28 cellular contexts compared by ENCODE assay signal in genomic region chr2:32666704-32667103, GRCh38.
"Had no signal": no experiment of that assay in that cellular context is flagged by ENCODE, and none has a peak within 500 bp of the region (broad histone marks: within the 10 kb centered on the region; RNA-seq: fewer than 3 reads in every experiment).

No MANE protein-coding gene starts in this region.

- H3K79me2 ChIP-seq: parathyroid adenoma had no signal

- ATAC-seq: natural killer cell; psoas muscle; right cardiac atrium; sciatic nerve; stimulated activated memory B cell treated with anti-CD40 and anti-IgM and Interleukin-4, amounts not matched to agents 10 μg/mL and 1 μg/mL and 100 μg/mL, for 72 hours; stimulated activated naive CD8-positive, alpha-beta T cell treated with anti-CD3 and anti-CD28 coated beads, Interleukin-15, amount 100 ng/mL, for 72 hours; stimulated activated naive CD8-positive, alpha-beta T cell treated with anti-CD3 and anti-CD28 coated beads, Interleukin-15, Interleukin-2, amounts not matched to agents 100 U/mL and 50 U/mL, for 24 hours; upper lobe of right lung had no signal

- H3K27ac ChIP-seq: neural progenitor cell, ovary, parathyroid adenoma, psoas muscle, skin epidermis, spleen, suprapubic skin, testis, tibial artery, transverse colon, upper lobe of right lung, uterus had no signal

- DNase-seq: natural killer cell; occipital lobe; ovary; posterior cingulate gyrus; psoas muscle; right cardiac atrium; spleen; stimulated activated CD4-positive, alpha-beta T cell treated with anti-CD3 and anti-CD28 coated beads, Interleukin-12 subunit alpha, Interleukin-12 subunit beta, amount 100 ng/mL, for 4 hours; stimulated activated CD4-positive, alpha-beta T cell treated with anti-CD3 and anti-CD28 coated beads, Interleukin-1b, Interleukin-23, amount 100 ng/mL, for 48 hours; stimulated activated CD4-positive, alpha-beta T cell treated with anti-CD3 and anti-CD28 coated beads, Interleukin-4, amount 100 ng/mL, for 1 hour; stimulated activated CD4-positive, alpha-beta T cell treated with anti-CD3 and anti-CD28 coated beads, Interleukin-4, amount 100 ng/mL, for 4 hours; stimulated activated CD8-positive, alpha-beta memory T cell treated with anti-CD3 and anti-CD28 coated beads, Interleukin-4, amount 100 ng/mL, for 48 hours; stimulated activated naive CD4-positive, alpha-beta T cell; stimulated activated naive CD8-positive, alpha-beta T cell treated with anti-CD3 and anti-CD28 coated beads, Interleukin-15, amount 100 ng/mL, for 72 hours; stimulated activated naive CD8-positive, alpha-beta T cell treated with anti-CD3 and anti-CD28 coated beads, Interleukin-15, Interleukin-2, amounts not matched to agents 100 U/mL and 50 U/mL, for 24 hours; substantia nigra; testis; tibial artery; transverse colon; upper lobe of right lung; uterus had no signal

- H3K9ac ChIP-seq: neural progenitor cell, parathyroid adenoma had no signal

- H3K27me3 ChIP-seq: neural progenitor cell, ovary, spleen, suprapubic skin, testis, tibial artery, transverse colon, upper lobe of right lung, uterus had no signal

- H3K36me3 ChIP-seq: neural progenitor cell, ovary, upper lobe of right lung, uterus had no signal

- H3K4me1 ChIP-seq: neural progenitor cell, psoas muscle, spleen, suprapubic skin, testis, tibial artery, transverse colon, upper lobe of right lung, uterus had no signal

- H2AFZ ChIP-seq: neural progenitor cell, parathyroid adenoma had no signal

- H3K4me2 ChIP-seq: neural progenitor cell, smooth muscle cell had no signal

- H3K9me3 ChIP-seq: ovary, psoas muscle, spleen, suprapubic skin, testis, tibial artery, transverse colon, upper lobe of right lung, uterus had no signal

- H3K4me3 ChIP-seq: neural progenitor cell, ovary, psoas muscle, skin epidermis, smooth muscle cell, spleen, suprapubic skin, testis, tibial artery, transverse colon, upper lobe of right lung, uterus had no signal
